In the genomic region with DNA sequence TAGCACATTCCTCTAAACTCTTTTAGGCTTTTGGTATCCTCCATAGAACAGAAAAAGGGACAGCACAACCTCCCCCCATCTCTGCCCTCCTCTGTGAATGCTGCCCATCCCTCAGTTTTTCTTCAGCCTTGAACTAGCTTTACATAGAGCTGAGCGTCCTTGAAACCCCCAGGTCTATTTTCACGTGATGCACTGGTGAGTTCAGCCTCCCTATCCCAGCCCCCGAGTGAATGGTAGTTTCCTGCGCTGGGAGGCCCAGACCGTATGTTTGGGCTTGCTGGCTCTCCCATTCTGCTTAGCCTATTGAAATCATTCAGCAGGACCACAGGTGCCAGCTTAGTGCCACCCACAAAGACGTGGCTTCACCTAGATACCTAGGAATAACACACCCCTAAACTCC, we compare ENCODE assay signal across 1 cellular context.
TF ChIP-seq lines count a peak whose summit lies in the region.

No MANE protein-coding gene starts in this region.

TF ChIP-seq in HepG2, 621 proteins besides CTCF, POLR2A, EP300 and RAD21 (continued from another document and continues in another):
- TF ChIP-seq ZNF710 (CRISPR knock-in tag; IDR thresholded peaks at IDR 0.05; ENCODE audit: borderline replicate concordance) (peak; percentile 72; the same call in 1 of the 2 replicates), ZNF816 (CRISPR knock-in tag; IDR thresholded peaks at IDR 0.05; ENCODE audit: borderline replicate concordance) (peak; percentile 40; the same call in 1 of the 2 replicates), MAZ (IDR thresholded peaks at IDR 0.05; ENCODE audit: borderline replicate concordance, low read depth, low read length) (no peak), MAZ (CRISPR knock-in tag; IDR thresholded peaks at IDR 0.05; ENCODE audit: low read depth) (peak; percentile 15; the same call in 1 of the 2 replicates), CCDC6 (CRISPR knock-in tag; IDR thresholded peaks at IDR 0.05) (no peak), ZMYM3 (CRISPR knock-in tag; IDR thresholded peaks at IDR 0.05) (peak; percentile 59; the same call in 1 of the 2 replicates), PITX1 (CRISPR knock-in tag; IDR thresholded peaks at IDR 0.05) (peak; percentile 31; the same call in 1 of the 2 replicates), ZNF331 (CRISPR knock-in tag; IDR thresholded peaks at IDR 0.05) (peak; percentile 14; the same call in 1 of the 2 replicates), MIER2 (CRISPR knock-in tag; IDR thresholded peaks at IDR 0.05) (no peak), NCOA2 (CRISPR knock-in tag; IDR thresholded peaks at IDR 0.05) (peak; percentile 48; the same call in 1 of the 2 replicates), FOXA3 (CRISPR knock-in tag; IDR thresholded peaks at IDR 0.05) (0 out of 2 replicates have a peak, but pooled peaks have one; percentile 5), ARID5B (CRISPR knock-in tag; IDR thresholded peaks at IDR 0.05) (peak; percentile 67), ZNF12 (CRISPR knock-in tag; IDR thresholded peaks at IDR 0.05) (no peak), PATZ1 (CRISPR knock-in tag; IDR thresholded peaks at IDR 0.05) (peak; percentile 54; the same call in 1 of the 2 replicates), GATAD2A (CRISPR knock-in tag; IDR thresholded peaks at IDR 0.05) (peak; percentile 78), SALL1 (CRISPR knock-in tag; IDR thresholded peaks at IDR 0.05) (peak; percentile 68), KAT8 (CRISPR knock-in tag; IDR thresholded peaks at IDR 0.05) (0 out of 2 replicates have a peak, but pooled peaks have one; percentile 21), SMAD1 (CRISPR knock-in tag; IDR thresholded peaks at IDR 0.05; ENCODE audit: borderline replicate concordance, low read depth) (no peak), HIC2 (CRISPR knock-in tag; IDR thresholded peaks at IDR 0.05; ENCODE audit: low read depth) (no peak), ARID4A (CRISPR knock-in tag; IDR thresholded peaks at IDR 0.05; ENCODE audit: borderline replicate concordance) (peak; percentile 19; the same call in 1 of the 2 replicates), SOX5 (CRISPR knock-in tag; IDR thresholded peaks at IDR 0.05; ENCODE audit: borderline replicate concordance) (no peak), ZNF564 (CRISPR knock-in tag; IDR thresholded peaks at IDR 0.05) (no peak), ZNF788 (CRISPR knock-in tag; IDR thresholded peaks at IDR 0.05; ENCODE audit: borderline replicate concordance) (peak; percentile 24; the same call in 1 of the 2 replicates)
- TF ChIP-seq, protein P1, sequence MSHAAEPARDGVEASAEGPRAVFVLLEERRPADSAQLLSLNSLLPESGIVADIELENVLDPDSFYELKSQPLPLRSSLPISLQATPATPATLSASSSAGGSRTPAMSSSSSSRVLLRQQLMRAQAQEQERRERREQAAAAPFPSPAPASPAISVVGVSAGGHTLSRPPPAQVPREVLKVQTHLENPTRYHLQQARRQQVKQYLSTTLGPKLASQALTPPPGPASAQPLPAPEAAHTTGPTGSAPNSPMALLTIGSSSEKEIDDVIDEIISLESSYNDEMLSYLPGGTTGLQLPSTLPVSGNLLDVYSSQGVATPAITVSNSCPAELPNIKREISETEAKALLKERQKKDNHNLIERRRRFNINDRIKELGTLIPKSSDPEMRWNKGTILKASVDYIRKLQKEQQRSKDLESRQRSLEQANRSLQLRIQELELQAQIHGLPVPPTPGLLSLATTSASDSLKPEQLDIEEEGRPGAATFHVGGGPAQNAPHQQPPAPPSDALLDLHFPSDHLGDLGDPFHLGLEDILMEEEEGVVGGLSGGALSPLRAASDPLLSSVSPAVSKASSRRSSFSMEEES (CRISPR knock-in tag; IDR thresholded peaks at IDR 0.05), result peak; percentile 81
- TF ChIP-seq, protein P2, sequence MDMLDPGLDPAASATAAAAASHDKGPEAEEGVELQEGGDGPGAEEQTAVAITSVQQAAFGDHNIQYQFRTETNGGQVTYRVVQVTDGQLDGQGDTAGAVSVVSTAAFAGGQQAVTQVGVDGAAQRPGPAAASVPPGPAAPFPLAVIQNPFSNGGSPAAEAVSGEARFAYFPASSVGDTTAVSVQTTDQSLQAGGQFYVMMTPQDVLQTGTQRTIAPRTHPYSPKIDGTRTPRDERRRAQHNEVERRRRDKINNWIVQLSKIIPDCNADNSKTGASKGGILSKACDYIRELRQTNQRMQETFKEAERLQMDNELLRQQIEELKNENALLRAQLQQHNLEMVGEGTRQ (IDR thresholded peaks at IDR 0.05; ENCODE audit: low read depth, low read length), result no peak
- TF ChIP-seq, protein P2 (CRISPR knock-in tag; IDR thresholded peaks at IDR 0.05; ENCODE audit: borderline replicate concordance), result peak; percentile 61; the same call in 1 of the 2 replicates
- TF ChIP-seq, protein P3, sequence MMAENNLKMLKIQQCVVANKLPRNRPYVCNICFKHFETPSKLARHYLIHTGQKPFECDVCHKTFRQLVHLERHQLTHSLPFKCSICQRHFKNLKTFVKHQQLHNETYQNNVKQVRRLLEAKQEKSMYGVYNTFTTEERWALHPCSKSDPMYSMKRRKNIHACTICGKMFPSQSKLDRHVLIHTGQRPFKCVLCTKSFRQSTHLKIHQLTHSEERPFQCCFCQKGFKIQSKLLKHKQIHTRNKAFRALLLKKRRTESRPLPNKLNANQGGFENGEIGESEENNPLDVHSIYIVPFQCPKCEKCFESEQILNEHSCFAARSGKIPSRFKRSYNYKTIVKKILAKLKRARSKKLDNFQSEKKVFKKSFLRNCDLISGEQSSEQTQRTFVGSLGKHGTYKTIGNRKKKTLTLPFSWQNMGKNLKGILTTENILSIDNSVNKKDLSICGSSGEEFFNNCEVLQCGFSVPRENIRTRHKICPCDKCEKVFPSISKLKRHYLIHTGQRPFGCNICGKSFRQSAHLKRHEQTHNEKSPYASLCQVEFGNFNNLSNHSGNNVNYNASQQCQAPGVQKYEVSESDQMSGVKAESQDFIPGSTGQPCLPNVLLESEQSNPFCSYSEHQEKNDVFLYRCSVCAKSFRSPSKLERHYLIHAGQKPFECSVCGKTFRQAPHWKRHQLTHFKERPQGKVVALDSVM (CRISPR knock-in tag; IDR thresholded peaks at IDR 0.05), result peak; percentile 72
- TF ChIP-seq, protein P4, sequence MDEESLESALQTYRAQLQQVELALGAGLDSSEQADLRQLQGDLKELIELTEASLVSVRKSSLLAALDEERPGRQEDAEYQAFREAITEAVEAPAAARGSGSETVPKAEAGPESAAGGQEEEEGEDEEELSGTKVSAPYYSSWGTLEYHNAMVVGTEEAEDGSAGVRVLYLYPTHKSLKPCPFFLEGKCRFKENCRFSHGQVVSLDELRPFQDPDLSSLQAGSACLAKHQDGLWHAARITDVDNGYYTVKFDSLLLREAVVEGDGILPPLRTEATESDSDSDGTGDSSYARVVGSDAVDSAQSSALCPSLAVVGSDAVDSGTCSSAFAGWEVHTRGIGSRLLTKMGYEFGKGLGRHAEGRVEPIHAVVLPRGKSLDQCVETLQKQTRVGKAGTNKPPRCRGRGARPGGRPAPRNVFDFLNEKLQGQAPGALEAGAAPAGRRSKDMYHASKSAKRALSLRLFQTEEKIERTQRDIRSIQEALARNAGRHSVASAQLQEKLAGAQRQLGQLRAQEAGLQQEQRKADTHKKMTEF (CRISPR knock-in tag; IDR thresholded peaks at IDR 0.05), result 0 out of 2 replicates have a peak, but pooled peaks have one; percentile 22
